ENCODE assay signal across 9 cellular contexts in the genomic region with DNA sequence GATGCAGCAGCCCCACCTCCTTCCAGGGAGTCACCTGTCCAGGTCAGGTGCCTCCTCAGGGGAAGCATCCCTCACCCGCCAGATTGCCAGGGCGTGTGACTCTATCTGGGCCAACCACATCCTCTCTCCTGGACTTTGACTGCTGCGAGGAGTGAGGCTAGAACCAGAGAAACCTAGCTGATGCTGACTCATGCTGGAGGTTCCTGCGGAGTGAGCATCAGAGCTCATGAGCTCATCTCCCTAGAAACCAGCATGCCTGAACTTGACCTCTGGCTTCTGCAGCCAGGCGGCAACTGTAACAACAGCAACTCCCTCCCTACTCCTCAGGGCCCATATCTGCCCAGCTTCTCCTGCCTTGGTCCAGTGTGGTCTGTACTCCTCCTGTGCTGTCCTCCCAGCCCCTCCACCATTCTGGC. TPM values are rescaled to one million over a fixed set of nuclear protein-coding genes. Genes with fewer than 3 reads are reported as not detected.
DNase-seq lines count a peak whose midpoint lies in the region; ATAC-seq, FAIRE-seq and TF ChIP-seq lines count a peak whose summit lies in the region.
"Had no signal": no experiment of that assay in that cellular context is flagged by ENCODE, and none has a peak within 500 bp of the region (broad histone marks: within the 10 kb centered on the region; RNA-seq: fewer than 3 reads in every experiment).

No MANE protein-coding gene starts in this region.

- intact Hi-C loops in GM12878 (cut with micrococcal nuclease; ENCODE audit: unreplicated experiment) (no loop called here), left colon (cut with DNase I, micrococcal nuclease) (no loop called here)

- peak; percentile 70 for ATAC-seq in GM23338
- peak; percentile 94 for ATAC-seq in GM12878
- ATAC-seq in left colon: peak; percentile 88

- H2AFZ ChIP-seq in GM23338 (peak overlapping the region; percentile 69; the same call in 1 of the 2 replicates), GM12878 (ENCODE audit: control insufficient read depth, low read depth, low read length) (peak overlapping the region; percentile 15; the same call in 1 of the 2 replicates)

- no TSS peak for BruUV-seq in GM12878 (replicated peaks; lab: Mats Ljungman, UMichigan)

- no peaks in the 10 kb centered on the region for H3K9me3 ChIP-seq in GM12878 (replicated peaks; ENCODE audit: control insufficient read depth, insufficient read depth, low read length)

- H3K36me3 ChIP-seq in GM23338 (ENCODE audit: insufficient read depth) (no peaks in the 10 kb centered on the region), GM12878 (ENCODE audit: control insufficient read depth in 2 of 2, insufficient read depth in 2 of 2, low read length in 1 of 2) (no peaks in the 10 kb centered on the region)

- no peaks in the 10 kb centered on the region for H3K27me3 ChIP-seq in GM23338 (ENCODE audit: insufficient read depth)
- no peaks in the 10 kb centered on the region for H3K27me3 ChIP-seq in GM12878 (replicated peaks in 1 of 2; ENCODE audit: control insufficient read depth in 2 of 2, insufficient read depth in 2 of 2, low read length in 1 of 2)

- POLR2A ChIA-PET in GM12878 (lab: Charles Lee): interaction anchor here (0.7 to 6.1 kb wide), 14 partner anchors 9 to 117 kb away, joined by 3 to 74 read pairs (median 6); a partner anchor contains a TSS

- no peaks in the 10 kb centered on the region for H3K27me3 Mint-ChIP-seq in GM23338 (ENCODE audit: insufficient read depth, low read depth, poor library complexity)

- H3K79me2 ChIP-seq in GM23338 (replicated peaks; ENCODE audit: insufficient read depth) (no peaks in the 10 kb centered on the region), GM12878 (ENCODE audit: control insufficient read depth, insufficient read depth, low read length) (no peaks in the 10 kb centered on the region)

- H3K4me2 ChIP-seq in GM23338 (no peak overlapping the region), GM12878 (ENCODE audit: control insufficient read depth, insufficient read depth) (peak overlapping the region; percentile 17)

- SMC1A ChIA-PET in GM12878 (lab: Charles Lee; ENCODE audit: uncharacterized antibody, unreplicated experiment): interaction anchor here (0.7 to 14.2 kb wide), 17 partner anchors 9 to 193 kb away, joined by 3 to 272 read pairs (median 6); a partner anchor contains a TSS

- H3K4me3 ChIP-seq in GM23338: no peak overlapping the region
- H3K4me3 ChIP-seq in GM12878: no peak overlapping the region

- peaks cover 8% of the 10 kb centered on the region for H3K4me1 Mint-ChIP-seq in GM23338

- H3K27ac Mint-ChIP-seq in GM23338: no peak overlapping the region

- TF ChIP-seq POLR2A in GM12878 (IDR thresholded peaks at IDR 0.05; ENCODE audit: low read depth, low read length): peak; percentile 64

- 3% methylated on average over 5 of the region's 5 CpGs for WGBS in GM12878 (ENCODE audit: insufficient coverage, insufficient replicate concordance, low lambda C conversion rate, missing lambda C conversion rate)

- H3K9ac ChIP-seq in GM12878 (ENCODE audit: control insufficient read depth, insufficient read depth, low read length): peak overlapping the region; percentile 33; the same call in 1 of the 2 replicates

- no peaks in the 10 kb centered on the region for H3K9me2 ChIP-seq in GM23338 (ENCODE audit: insufficient read depth)

- RAD21 ChIA-PET in GM12878 (lab: Charles Lee; ENCODE audit: unreplicated experiment): interaction anchor here (0.9 to 9.9 kb wide), 14 partner anchors 8 to 92 kb away, joined by 3 to 213 read pairs (median 6); no protein-coding TSS in a partner anchor

- no peaks in the 10 kb centered on the region for H3K36me3 Mint-ChIP-seq in GM23338 (ENCODE audit: low read depth)

- H3K27ac ChIP-seq in GM23338 (ENCODE audit: low read depth) (no peak overlapping the region), GM12878 (ENCODE audit: control insufficient read depth, insufficient read depth) (peak overlapping the region; percentile 76)

- TF ChIP-seq CTCF in GM23338 (conservative IDR thresholded peaks at IDR 0.05; ENCODE audit: low read depth in 2 of 2): no peak
- TF ChIP-seq CTCF in GM12878 (IDR thresholded peaks at IDR 0.05 in 2 of 3, conservative IDR thresholded peaks at IDR 0.05 in 1 of 3; ENCODE audit: control insufficient read depth in 2 of 3, extremely low read depth in 1 of 3, insufficient read depth in 1 of 3, low read depth in 3 of 3, low read length in 3 of 3): no peak

- no peak for TF ChIP-seq RAD21 in GM12878 (IDR thresholded peaks at IDR 0.05; ENCODE audit: insufficient read depth, low read depth, low read length)

- TF ChIP-seq EP300 in GM12878 (IDR thresholded peaks at IDR 0.05; ENCODE audit: borderline replicate concordance in 1 of 2, control insufficient read depth in 1 of 2, low read depth in 2 of 2, low read length in 2 of 2): peak; percentile 68 to 79

- in situ Hi-C loops in KBM-7 (cut with MboI; ENCODE audit: low pct_unique_long_range_greater_than_20kb, low sequenced_read_pairs): no loop called here
- in situ Hi-C loops in GM12878 (cut with MboI): no loop called here

- CTCF ChIA-PET in GM12878 (lab: Yijun Ruan, JAX): interaction anchor here (0.7 to 11.9 kb wide), 20 partner anchors 9 to 249 kb away, joined by 3 to 313 read pairs (median 5); a partner anchor contains a TSS

- no peaks in the 10 kb centered on the region for H3K9me3 Mint-ChIP-seq in GM23338

- peak; percentile 98 for FAIRE-seq in GM12878 (lab: Jason Lieb, UNC)

- no peaks in the 10 kb centered on the region for H3K4me1 ChIP-seq in GM23338 (ENCODE audit: insufficient read depth)
- peaks cover 32% of the 10 kb centered on the region for H3K4me1 ChIP-seq in GM12878 (ENCODE audit: control insufficient read depth, insufficient read depth, low read length)

- no peaks in the 10 kb centered on the region for H3F3A ChIP-seq in GM23338 (replicated peaks; ENCODE audit: low read depth)

- DNase-seq in GM04503 (ENCODE audit: low read depth) (peak; percentile 90), GM23338 (ENCODE audit: low spot score) (peak; percentile 49), KBM-7 (peak; percentile 93), SW480 (ENCODE audit: low spot score) (peak; percentile 99), GM12878 (ENCODE audit: low read depth, low spot score) (peak; percentile 87), left colon (peak; percentile 59 to 80), NCI-H2081 (lab: John Stamatoyannopoulos, UW) (no peak)
- peak; percentile 36 to 73 for DNase-seq in stimulated activated CD8-positive, alpha-beta memory T cell treated with anti-CD3 and anti-CD28 coated beads, Interleukin-7, amount 100 ng/mL, for 48 hours (ENCODE audit: extremely low read depth in 1 of 2, low read depth in 1 of 2)

- no peak overlapping the region for H3K4me3 Mint-ChIP-seq in GM23338

- no peaks in the 10 kb centered on the region for H4K20me1 ChIP-seq in GM23338 (replicated peaks; ENCODE audit: insufficient read depth)
- no peaks in the 10 kb centered on the region for H4K20me1 ChIP-seq in GM12878 (ENCODE audit: control insufficient read depth, insufficient read depth)

TF ChIP-seq in GM12878, 131 proteins besides CTCF, POLR2A, EP300 and RAD21 (continues in another document):
- TF ChIP-seq MEF2A (IDR thresholded peaks at IDR 0.05; ENCODE audit: insufficient read depth, low read depth, low read length) (no peak), JUND (IDR thresholded peaks at IDR 0.05; ENCODE audit: low read depth, low read length) (no peak), SP1 (IDR thresholded peaks at IDR 0.05; ENCODE audit: low read depth, low read length) (peak; percentile 63), ZNF217 (IDR thresholded peaks at IDR 0.05) (peak; percentile 63; the same call in 1 of the 2 replicates), NFIC (IDR thresholded peaks at IDR 0.05; ENCODE audit: low read depth, low read length) (peak; percentile 42; the same call in 1 of the 2 replicates)

RNA-seq across cellular contexts. Expression of a gene that starts 28.3 kb away (rescaled TPM):
- total RNA-seq in GM23338 (2014; rRNA removed; shearing (Covaris generic)): not detected in 2 replicates
- polyA plus RNA-seq in GM23338 (2016; fragmentation: Nextera tagmentation; extraction: Ambion mirVana) (not detected in 2 replicates), GM12878 (2011; rRNA removed) (1.6 and 2.7 TPM in 2 replicates), GM12878 (2014; fragmentation: Illumina TruSeq; extraction: Trizol) (0.04 and 0.10 TPM in 2 replicates), GM12878 (2014; fragmentation: Nextera tagmentation; extraction: Ambion mirVana) (1 to 10 TPM in 1 of 2 experiments, under 1 TPM in 1; 0.31 to 2.6 TPM), GM12878 (2014; rRNA removed) (0.15 and 0.51 TPM in 2 replicates), GM12878 (2016; fragmentation: Nextera tagmentation; extraction: Ambion mirVana) (under 1 TPM; 0.11 to 0.13 TPM)
- 2.0 and 2.3 TPM in 2 replicates for total RNA-seq in GM12878 (2013; cell fraction: nucleolus; rRNA removed)
- total RNA-seq in GM12878 (2014; rRNA removed) (0.34 and 0.38 TPM in 2 replicates), GM12878 (2014; rRNA removed; fragmentation: Illumina TruSeq; extraction: Trizol) (0.18 TPM in 1 of 2 replicates, not detected in the other), GM12878 (2021) (0.85 TPM in 1 of 2 replicates, not detected in the other), left colon (not detected)
- 0.21 TPM for polyA plus RNA-seq in GM12878 (2011; ENCODE audit: low read depth)
- polyA plus RNA-seq in GM12878 (2011; cell fraction: cytosol; rRNA removed): 0.13 and 0.17 TPM in 2 replicates
- polyA plus RNA-seq in GM12878 (2011; cell fraction: nucleus; rRNA removed): 1.3 and 1.4 TPM in 2 replicates
- polyA plus RNA-seq in GM12878 (2012): 6.4 and 12.9 TPM in 2 replicates
- polyA minus RNA-seq in GM12878 (2011; rRNA and poly(A)+ RNA removed): 0.29 and 1.1 TPM in 2 replicates
- polyA minus RNA-seq in GM12878 (2011; cell fraction: cytosol; rRNA and poly(A)+ RNA removed): 5.4 TPM in 1 of 2 replicates, not detected in the other
- 0.73 TPM in 1 of 2 replicates, not detected in the other for polyA minus RNA-seq in GM12878 (2011; cell fraction: nucleus; rRNA and poly(A)+ RNA removed)
- total RNA-seq: dermis microvascular lymphatic vessel endothelial cell had no signal

RNA-seq across cellular contexts. Expression of a gene that starts 46.8 kb away (rescaled TPM):
- 81.9 and 84.3 TPM in 2 replicates for total RNA-seq in GM23338 (2014; rRNA removed; shearing (Covaris generic))
- polyA plus RNA-seq in GM23338 (2016; fragmentation: Nextera tagmentation; extraction: Ambion mirVana) (50.1 and 52.9 TPM in 2 replicates), GM12878 (2011; rRNA removed) (45.3 and 48.6 TPM in 2 replicates), GM12878 (2014; fragmentation: Illumina TruSeq; extraction: Trizol) (46.8 and 59.1 TPM in 2 replicates), GM12878 (2014; fragmentation: Nextera tagmentation; extraction: Ambion mirVana) (10 to 100 TPM; 21.2 to 22.6 TPM), GM12878 (2014; rRNA removed) (37.6 and 39.8 TPM in 2 replicates), GM12878 (2016; fragmentation: Nextera tagmentation; extraction: Ambion mirVana) (10 to 100 TPM; 46.9 to 49.5 TPM)
- 175 and 176 TPM in 2 replicates for total RNA-seq in GM12878 (2013; cell fraction: nucleolus; rRNA removed)
- total RNA-seq in GM12878 (2014; rRNA removed) (39.0 and 42.2 TPM in 2 replicates), GM12878 (2014; rRNA removed; fragmentation: Illumina TruSeq; extraction: Trizol) (40.5 and 41.2 TPM in 2 replicates), GM12878 (2021) (50.5 and 59.1 TPM in 2 replicates), left colon (100 to 1,000 TPM in 1 of 2 donors, 10 to 100 TPM in 1; 61.6 to 128 TPM)
- 20.7 TPM for polyA plus RNA-seq in GM12878 (2011; ENCODE audit: low read depth)
- 43.1 and 43.8 TPM in 2 replicates for polyA plus RNA-seq in GM12878 (2011; cell fraction: cytosol; rRNA removed)
- polyA plus RNA-seq in GM12878 (2011; cell fraction: nucleus; rRNA removed): 72.4 and 78.1 TPM in 2 replicates
- polyA plus RNA-seq in GM12878 (2012): 23.9 and 25.2 TPM in 2 replicates
- polyA minus RNA-seq in GM12878 (2011; rRNA and poly(A)+ RNA removed): 44.5 and 55.3 TPM in 2 replicates
- polyA minus RNA-seq in GM12878 (2011; cell fraction: cytosol; rRNA and poly(A)+ RNA removed): 15.6 and 31.7 TPM in 2 replicates
- polyA minus RNA-seq in GM12878 (2011; cell fraction: nucleus; rRNA and poly(A)+ RNA removed): 40.6 and 63.9 TPM in 2 replicates

Comparison
In these comparisons a context has a peak if more than half of its experiments do, and no peak if none do; other contexts are left out.
1. DNase-seq: peak in GM04503 (single experiment), GM23338 (single experiment), KBM-7 (single experiment), SW480 (single experiment), GM12878 (single experiment), left colon (2 of 2) and stimulated activated CD8-positive, alpha-beta memory T cell treated with anti-CD3 and anti-CD28 coated beads, Interleukin-7, amount 100 ng/mL, for 48 hours (2 of 2); none in NCI-H2081 (0 of 2).
2. Peak in every context shown above with its lines, with median percentiles within 50 percentile points of each other: ATAC-seq.